ENCODE assay signal across 28 cellular contexts in the genomic region with DNA sequence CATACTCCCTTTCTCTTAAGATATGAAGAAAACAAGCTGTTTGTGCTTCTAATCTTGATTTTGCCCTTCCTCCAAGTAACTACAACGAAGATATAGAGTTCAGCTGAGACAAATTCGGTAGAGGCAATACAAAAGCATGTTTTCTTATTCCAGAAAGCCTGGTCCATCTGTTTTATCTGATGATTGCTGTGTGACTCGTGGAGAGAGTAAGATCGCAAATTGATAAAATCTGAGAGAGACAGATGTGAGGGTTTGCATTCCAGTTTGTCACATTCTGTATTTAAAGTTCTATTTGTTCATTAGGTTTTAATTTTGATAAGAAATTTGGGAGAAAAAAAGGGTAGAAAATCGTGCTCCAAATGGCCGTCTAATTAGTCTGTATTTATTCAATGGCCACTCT.
"Had no signal": no experiment of that assay in that cellular context is flagged by ENCODE, and none has a peak within 500 bp of the region (broad histone marks: within the 10 kb centered on the region; RNA-seq: fewer than 3 reads in every experiment).

No MANE protein-coding gene starts in this region.

- FAIRE-seq: islet of Langerhans, kidney had no signal

- ATAC-seq: left colon; left lung; lower lobe of right lung; natural killer cell; right lobe of liver; stimulated activated memory B cell treated with anti-CD40 and anti-IgM and Interleukin-4, amounts not matched to agents 10 μg/mL and 1 μg/mL and 100 μg/mL, for 72 hours; stimulated activated naive CD8-positive, alpha-beta T cell treated with anti-CD3 and anti-CD28 coated beads, Interleukin-15, amount 100 ng/mL, for 72 hours had no signal

- H3K9me3 ChIP-seq: left lung, lower lobe of right lung, neutrophil, ovary, right lobe of liver, uterus had no signal

- H3K4me1 ChIP-seq: left lung, lower lobe of right lung, neural progenitor cell, right atrium auricular region, right lobe of liver, tibial nerve, uterus had no signal

- H3K27ac ChIP-seq: left lung, lower lobe of right lung, neural progenitor cell, neutrophil, ovary, right atrium auricular region, right lobe of liver, tibial nerve, uterus had no signal

- H3K27me3 ChIP-seq: left lung, neural progenitor cell, neutrophil, ovary, right atrium auricular region, right lobe of liver, tibial nerve, uterus had no signal

- DNase-seq: hippocampal formation; immature natural killer cell; kidney; left colon; left lung; lower lobe of right lung; mesendoderm; naive B cell; natural killer cell; nephron progenitor cell; occipital lobe; ovary; right lobe of liver; stimulated activated CD4-positive, alpha-beta T cell treated with anti-CD3 and anti-CD28 coated beads, Interleukin-1b, Interleukin-23, amount 100 ng/mL, for 48 hours; stimulated activated CD4-positive, alpha-beta T cell treated with anti-CD3 and anti-CD28 coated beads, Interleukin-2, amount 100 ng/mL, for 48 hours; stimulated activated CD4-positive, alpha-beta T cell treated with anti-CD3 and anti-CD28 coated beads, Interleukin-4, amount 100 ng/mL, for 4 hours; stimulated activated CD8-positive, alpha-beta memory T cell treated with anti-CD3 and anti-CD28 coated beads, Interleukin-4, amount 100 ng/mL, for 48 hours; stimulated activated naive CD4-positive, alpha-beta T cell treated with Interleukin-2 at 50 U/mL for 16 hours; stimulated activated naive CD8-positive, alpha-beta T cell treated with anti-CD3 and anti-CD28 coated beads, Interleukin-15, amount 100 ng/mL, for 72 hours; substantia nigra; uterus had no signal

- H3K4me2 ChIP-seq: neural progenitor cell, smooth muscle cell had no signal

- H3K9ac ChIP-seq: neural progenitor cell had no signal

- H3K36me3 ChIP-seq: left lung, lower lobe of right lung, neural progenitor cell, neutrophil, ovary, right atrium auricular region, right lobe of liver, uterus had no signal

- H3K4me3 ChIP-seq: left lung, lower lobe of right lung, neural progenitor cell, ovary, right atrium auricular region, right lobe of liver, smooth muscle cell, tibial nerve, uterus had no signal

- H2AFZ ChIP-seq: neural progenitor cell had no signal
